Comparison of ENCODE assay signal across 7 cellular contexts in genomic region chr6:162076816-162077215, GRCh38.
"Had no signal": no experiment of that assay in that cellular context is flagged by ENCODE, and none has a peak within 500 bp of the region (broad histone marks: within the 10 kb centered on the region; RNA-seq: fewer than 3 reads in every experiment).

No MANE protein-coding gene starts in this region.

- H3K4me3 ChIP-seq: GM23338 had no signal

- DNase-seq: H9, HCEC 1CT, KBM-7 had no signal

- H3K27me3 Mint-ChIP-seq: IgD-negative memory B cell had no signal

- H3K27ac Mint-ChIP-seq: GM23338, H9, IgD-negative memory B cell had no signal

- H3K4me1 Mint-ChIP-seq: GM23338, H9, IgD-negative memory B cell had no signal

- H3K4me2 ChIP-seq: GM23338 had no signal

- ATAC-seq: GM23338, HepG2 had no signal

- H3K4me3 Mint-ChIP-seq: GM23338, H9, IgD-negative memory B cell had no signal

- H3K27ac ChIP-seq: HL-60 had no signal

- H3K36me3 Mint-ChIP-seq: IgD-negative memory B cell had no signal
